In genomic region chr22:41243361-41243760, GRCh38 we compare ENCODE assay signal across 1 cellular context.
TF ChIP-seq lines count a peak whose summit lies in the region.

No MANE protein-coding gene starts in this region.

TF ChIP-seq in H1, 55 proteins besides CTCF, POLR2A, EP300 and RAD21:
- TF ChIP-seq TBP (IDR thresholded peaks at IDR 0.05; ENCODE audit: low read depth, low read length) (no peak), POLR2AphosphoS5 (IDR thresholded peaks at IDR 0.05; ENCODE audit: low read depth, low read length) (0 out of 2 replicates have a peak, but pooled peaks have one; percentile 3)
TF ChIP-seq in H1: peak in this region for 1.
